ENCODE assay signal across 18 cellular contexts in genomic region chr14:68399971-68400370, GRCh38.
DNase-seq lines count a peak whose midpoint lies in the region; ATAC-seq, FAIRE-seq and TF ChIP-seq lines count a peak whose summit lies in the region.
"Had no signal": no experiment of that assay in that cellular context is flagged by ENCODE, and none has a peak within 500 bp of the region (broad histone marks: within the 10 kb centered on the region; RNA-seq: fewer than 3 reads in every experiment).

No MANE protein-coding gene starts in this region.

- H3K4me1 ChIP-seq in lower lobe of right lung (peaks cover 85% of the 10 kb centered on the region), aorta (ENCODE audit: control insufficient read depth in 1 of 2, insufficient read depth in 2 of 2, low read length in 2 of 2) (peaks cover 3 to 15% of the 10 kb centered on the region in 2 donors), HAP-1 (no peaks in the 10 kb centered on the region)

- WGBS in aorta, 2 donors = 85 to 91% methylated on average over 2 of the region's 2 CpGs

- H3K79me2 ChIP-seq in SU-DHL-6 (ENCODE audit: insufficient read depth, low read length) = no peaks in the 10 kb centered on the region

- no peaks in the 10 kb centered on the region for H3K9me2 ChIP-seq in SU-DHL-6 (replicated peaks; ENCODE audit: insufficient read depth, low read length)

- H3F3A ChIP-seq in SU-DHL-6 (ENCODE audit: insufficient read depth) = peaks cover 22% of the 10 kb centered on the region

- no peak for DNase-seq in HTR-8/SVneo (ENCODE audit: insufficient read length, low spot score)
- DNase-seq in lower lobe of right lung = no peak
- no peak for DNase-seq in stimulated activated naive B cell treated with anti-CD40 and anti-IgM and Interleukin-4, amounts not matched to agents 10 μg/mL and 1 μg/mL and 100 μg/mL, for 72 hours
- DNase-seq in Ammon's horn (ENCODE audit: low spot score) = no peak
- DNase-seq in aorta = no peak
- DNase-seq in HAP-1 (ENCODE audit: low spot score in 2 of 2) = no peak
- no peak for DNase-seq in GM03348 (ENCODE audit: low spot score)
- DNase-seq: activated effector memory CD4-positive, alpha-beta T cell treated with Interleukin-2 at 50 U/mL for 16 hours; cortex of kidney; DMS53; heart left ventricle; midbrain; NCI-H187; NCI-H446 treated with DMSO at 0.1 percent for 48 hours had no signal

- no peaks in the 10 kb centered on the region for H3K27me3 Mint-ChIP-seq in stimulated activated naive B cell treated with anti-CD40 and anti-IgM and Interleukin-4, amounts not matched to agents 10 μg/mL and 1 μg/mL and 100 μg/mL, for 72 hours

- H3K27ac ChIP-seq in SU-DHL-6 (ENCODE audit: low read depth, low read length) (peak overlapping the region; percentile 79), lower lobe of right lung (peak overlapping the region; percentile 3), aorta (ENCODE audit: low read depth in 1 of 2, low read length in 2 of 2) (no peak overlapping the region)
- H3K27ac ChIP-seq: VCaP had no signal

- H3K9me3 ChIP-seq in SU-DHL-6 (ENCODE audit: insufficient read depth, low read length) (no peaks in the 10 kb centered on the region), lower lobe of right lung (no peaks in the 10 kb centered on the region), aorta (ENCODE audit: control insufficient read depth, low read length) (no peaks in the 10 kb centered on the region), HAP-1 (no peaks in the 10 kb centered on the region)
- H3K9me3 ChIP-seq: heart left ventricle had no signal

- H3K27ac Mint-ChIP-seq in stimulated activated naive B cell treated with anti-CD40 and anti-IgM and Interleukin-4, amounts not matched to agents 10 μg/mL and 1 μg/mL and 100 μg/mL, for 72 hours = peak overlapping the region; percentile 100

- H3K27me3 ChIP-seq in SU-DHL-6 (ENCODE audit: low read length) (no peaks in the 10 kb centered on the region), lower lobe of right lung (ENCODE audit: low read depth) (no peaks in the 10 kb centered on the region), aorta (ENCODE audit: control insufficient read depth in 1 of 2, insufficient read depth in 2 of 2, low read length in 1 of 2) (no peaks in the 10 kb centered on the region), HAP-1 (ENCODE audit: low read depth) (no peaks in the 10 kb centered on the region)
- H3K27me3 ChIP-seq: heart left ventricle had no signal

- H3K4me3 ChIP-seq in SU-DHL-6 (ENCODE audit: insufficient read depth, low read length, poor library complexity, severe bottlenecking) (no peak overlapping the region), lower lobe of right lung (no peak overlapping the region), aorta (ENCODE audit: low read length in 2 of 2) (no peak overlapping the region), HAP-1 (no peak overlapping the region)
- H3K4me3 ChIP-seq: heart left ventricle had no signal

- H3K4me1 Mint-ChIP-seq in stimulated activated naive B cell treated with anti-CD40 and anti-IgM and Interleukin-4, amounts not matched to agents 10 μg/mL and 1 μg/mL and 100 μg/mL, for 72 hours = peaks cover 62 to 92% of the 10 kb centered on the region in 2 donors

- H3K36me3 ChIP-seq in SU-DHL-6 (ENCODE audit: low read length) = no peaks in the 10 kb centered on the region
- H3K36me3 ChIP-seq in lower lobe of right lung = no peaks in the 10 kb centered on the region
- H3K36me3 ChIP-seq in aorta (ENCODE audit: control insufficient read depth in 1 of 2, insufficient read depth in 2 of 2, low read length in 1 of 2) = no peaks in the 10 kb centered on the region
- H3K36me3 ChIP-seq in HAP-1 (replicated peaks) = no peaks in the 10 kb centered on the region
- H3K36me3 ChIP-seq: heart left ventricle had no signal

- in situ Hi-C loops in HAP-1 (cut with MboI; ENCODE audit: low sequenced_read_pairs) = no loop called here

- intact Hi-C loops in lower lobe of right lung (cut with DNase I) (no loop called here), aorta (cut with DNase I) (loop anchor here in 1 of 2 donors (10.0 kb wide), 1 partner anchor 225 kb away; no protein-coding TSS in a partner anchor)

- H3K4me2 ChIP-seq in SU-DHL-6 (ENCODE audit: low read depth, low read length, poor library complexity, severe bottlenecking) = peak overlapping the region; percentile 48

- H3K9ac ChIP-seq in SU-DHL-6 (ENCODE audit: low read length) = peak overlapping the region; percentile 44

- peak; percentile 92 for FAIRE-seq in HTR-8/SVneo (lab: Jason Lieb, UNC)
- FAIRE-seq: keratinocyte had no signal

- H3K9me3 Mint-ChIP-seq in stimulated activated naive B cell treated with anti-CD40 and anti-IgM and Interleukin-4, amounts not matched to agents 10 μg/mL and 1 μg/mL and 100 μg/mL, for 72 hours = no peaks in the 10 kb centered on the region

- H3K4me3 Mint-ChIP-seq in stimulated activated naive B cell treated with anti-CD40 and anti-IgM and Interleukin-4, amounts not matched to agents 10 μg/mL and 1 μg/mL and 100 μg/mL, for 72 hours = no peak overlapping the region

- peaks cover 13 to 30% of the 10 kb centered on the region in 2 donors for H3K36me3 Mint-ChIP-seq in stimulated activated naive B cell treated with anti-CD40 and anti-IgM and Interleukin-4, amounts not matched to agents 10 μg/mL and 1 μg/mL and 100 μg/mL, for 72 hours

- H4K20me1 ChIP-seq in SU-DHL-6 (ENCODE audit: low read depth, low read length) = no peaks in the 10 kb centered on the region

- TF ChIP-seq CTCF in SU-DHL-6 (IDR thresholded peaks at IDR 0.05; ENCODE audit: insufficient read depth, low read length, poor library complexity, severe bottlenecking) = no peak
- no peak for TF ChIP-seq CTCF in lower lobe of right lung (IDR thresholded peaks at IDR 0.05)

- ATAC-seq in lower lobe of right lung (no peak), aorta (ENCODE audit: low FRiP score) (no peak)
- ATAC-seq in stimulated activated naive B cell treated with anti-CD40 and anti-IgM and Interleukin-4, amounts not matched to agents 10 μg/mL and 1 μg/mL and 100 μg/mL, for 72 hours (replicated peaks) = no peak
- ATAC-seq: esophagus mucosa, heart left ventricle had no signal

- H2AFZ ChIP-seq in SU-DHL-6 (ENCODE audit: low read depth, low read length, severe bottlenecking) = no peak overlapping the region

Comparison
In these comparisons a context has a peak if more than half of its experiments do, and no peak if none do; other contexts are left out.
1. H3K27ac ChIP-seq: peak in SU-DHL-6 (single experiment) and lower lobe of right lung (single experiment); none in aorta (0 of 2).